Comparison of ENCODE assay signal across 1 cellular context in genomic region chr6:11575408-11576033, GRCh38.
A peak's percentile ranks its signal among the peaks of the same experiment; 100 is the strongest.
TF ChIP-seq lines count a peak whose summit lies in the region.

No MANE protein-coding gene starts in this region.

TF ChIP-seq in HEK293, 187 proteins besides CTCF, POLR2A, EP300 and RAD21 (continued from another document):
- TF ChIP-seq, protein P1, sequence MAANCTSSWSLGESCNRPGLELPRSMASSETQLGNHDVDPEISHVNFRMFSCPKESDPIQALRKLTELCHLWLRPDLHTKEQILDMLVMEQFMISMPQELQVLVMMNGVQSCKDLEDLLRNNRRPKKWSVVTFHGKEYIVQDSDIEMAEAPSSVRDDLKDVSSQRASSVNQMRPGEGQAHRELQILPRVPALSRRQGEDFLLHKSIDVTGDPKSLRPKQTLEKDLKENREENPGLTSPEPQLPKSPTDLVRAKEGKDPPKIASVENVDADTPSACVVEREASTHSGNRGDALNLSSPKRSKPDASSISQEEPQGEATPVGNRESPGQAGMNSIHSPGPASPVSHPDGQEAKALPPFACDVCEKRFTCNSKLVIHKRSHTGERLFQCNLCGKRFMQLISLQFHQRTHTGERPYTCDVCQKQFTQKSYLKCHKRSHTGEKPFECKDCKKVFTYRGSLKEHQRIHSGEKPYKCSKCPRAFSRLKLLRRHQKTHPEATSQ (tag by site-specific recombination; IDR thresholded peaks at IDR 0.05), result no peak
- TF ChIP-seq ZNF2 (tag by site-specific recombination; IDR thresholded peaks at IDR 0.05) (peak; percentile 52; the same call in 1 of the 2 replicates), ZNF248 (tag by site-specific recombination; IDR thresholded peaks at IDR 0.05) (no peak), PRDM1 (tag by site-specific recombination; IDR thresholded peaks at IDR 0.05) (0 out of 2 replicates have a peak, but pooled peaks have one; percentile 19), ZNF394 (tag by site-specific recombination; IDR thresholded peaks at IDR 0.05; ENCODE audit: borderline replicate concordance) (peak; percentile 68; the same call in 1 of the 2 replicates), BCL11A (tag by site-specific recombination; IDR thresholded peaks at IDR 0.05; ENCODE audit: low read depth) (no peak), ZSCAN30 (tag by site-specific recombination; IDR thresholded peaks at IDR 0.05) (no peak), ZNF654 (tag by site-specific recombination; IDR thresholded peaks at IDR 0.05; ENCODE audit: low read depth) (peak; percentile 92), SCRT2 (tag by site-specific recombination; IDR thresholded peaks at IDR 0.05) (peak; percentile 98), ZNF266 (tag by site-specific recombination; IDR thresholded peaks at IDR 0.05; ENCODE audit: low read depth) (no peak), ZNF10 (tag by site-specific recombination; IDR thresholded peaks at IDR 0.05) (no peak)
TF ChIP-seq in HEK293: peak in this region for 8.
